ENCODE assay signal across 1 cellular context in the genomic region with DNA sequence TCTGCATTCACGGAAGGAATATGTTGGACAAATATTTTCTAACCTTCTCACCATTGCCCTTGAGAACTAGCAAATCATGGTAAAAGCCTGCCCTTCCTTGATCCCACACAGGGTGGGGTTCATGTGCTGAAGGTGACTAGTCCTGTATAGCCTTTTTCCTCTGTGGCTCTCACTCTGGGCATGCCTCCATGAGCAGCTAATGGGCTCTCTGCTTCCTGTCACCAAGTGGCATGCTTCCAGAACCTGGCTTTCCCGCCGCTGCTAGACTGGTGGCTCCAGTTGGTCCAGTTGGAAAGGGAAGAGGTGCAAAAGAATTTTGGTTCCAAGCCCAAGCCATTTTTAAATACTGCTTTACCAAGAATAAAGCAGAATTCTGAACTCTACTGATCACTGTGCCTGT.
TF ChIP-seq lines count a peak whose summit lies in the region.

No MANE protein-coding gene starts in this region.

TF ChIP-seq in HepG2, 621 proteins besides CTCF, POLR2A, EP300 and RAD21:
- no peak for TF ChIP-seq SPEN (CRISPR knock-in tag; IDR thresholded peaks at IDR 0.05; ENCODE audit: low read depth)
- TF ChIP-seq CBX5 (CRISPR knock-in tag; IDR thresholded peaks at IDR 0.05; ENCODE audit: borderline replicate concordance), result no peak
- TF ChIP-seq ZNF251 (CRISPR knock-in tag; IDR thresholded peaks at IDR 0.05), result no peak
- TF ChIP-seq KLF13 (CRISPR knock-in tag; IDR thresholded peaks at IDR 0.05), result no peak
- TF ChIP-seq ZZZ3 (CRISPR knock-in tag; IDR thresholded peaks at IDR 0.05; ENCODE audit: borderline replicate concordance), result no peak
- no peak for TF ChIP-seq SMARCC2 (IDR thresholded peaks at IDR 0.05)
- TF ChIP-seq XRCC5 (optimal IDR thresholded peaks at IDR 0.05; ENCODE audit: low read length), result no peak
- TF ChIP-seq KDM4B (CRISPR knock-in tag; IDR thresholded peaks at IDR 0.05), result no peak
- no peak for TF ChIP-seq POLR2G (IDR thresholded peaks at IDR 0.05; ENCODE audit: low read depth, low read length)
- TF ChIP-seq, protein P1, sequence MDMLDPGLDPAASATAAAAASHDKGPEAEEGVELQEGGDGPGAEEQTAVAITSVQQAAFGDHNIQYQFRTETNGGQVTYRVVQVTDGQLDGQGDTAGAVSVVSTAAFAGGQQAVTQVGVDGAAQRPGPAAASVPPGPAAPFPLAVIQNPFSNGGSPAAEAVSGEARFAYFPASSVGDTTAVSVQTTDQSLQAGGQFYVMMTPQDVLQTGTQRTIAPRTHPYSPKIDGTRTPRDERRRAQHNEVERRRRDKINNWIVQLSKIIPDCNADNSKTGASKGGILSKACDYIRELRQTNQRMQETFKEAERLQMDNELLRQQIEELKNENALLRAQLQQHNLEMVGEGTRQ (IDR thresholded peaks at IDR 0.05; ENCODE audit: low read depth, low read length), result no peak
- TF ChIP-seq, protein P1 (CRISPR knock-in tag; IDR thresholded peaks at IDR 0.05; ENCODE audit: borderline replicate concordance), result no peak
- TF ChIP-seq HMGA1 (CRISPR knock-in tag; conservative IDR thresholded peaks at IDR 0.05), result no peak
- TF ChIP-seq EZH2 (conservative IDR thresholded peaks at IDR 0.05; ENCODE audit: low read depth, low read length), result no peak
- TF ChIP-seq RBFOX2 (IDR thresholded peaks at IDR 0.05; ENCODE audit: low read depth, low read length), result no peak
- TF ChIP-seq, protein P2, sequence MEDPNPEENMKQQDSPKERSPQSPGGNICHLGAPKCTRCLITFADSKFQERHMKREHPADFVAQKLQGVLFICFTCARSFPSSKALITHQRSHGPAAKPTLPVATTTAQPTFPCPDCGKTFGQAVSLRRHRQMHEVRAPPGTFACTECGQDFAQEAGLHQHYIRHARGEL (CRISPR knock-in tag; IDR thresholded peaks at IDR 0.05), result no peak
- no peak for TF ChIP-seq ISX (CRISPR knock-in tag; conservative IDR thresholded peaks at IDR 0.05)
- TF ChIP-seq ZNF3 (CRISPR knock-in tag; IDR thresholded peaks at IDR 0.05), result no peak
